ENCODE assay signal across 1 cellular context in the genomic region with DNA sequence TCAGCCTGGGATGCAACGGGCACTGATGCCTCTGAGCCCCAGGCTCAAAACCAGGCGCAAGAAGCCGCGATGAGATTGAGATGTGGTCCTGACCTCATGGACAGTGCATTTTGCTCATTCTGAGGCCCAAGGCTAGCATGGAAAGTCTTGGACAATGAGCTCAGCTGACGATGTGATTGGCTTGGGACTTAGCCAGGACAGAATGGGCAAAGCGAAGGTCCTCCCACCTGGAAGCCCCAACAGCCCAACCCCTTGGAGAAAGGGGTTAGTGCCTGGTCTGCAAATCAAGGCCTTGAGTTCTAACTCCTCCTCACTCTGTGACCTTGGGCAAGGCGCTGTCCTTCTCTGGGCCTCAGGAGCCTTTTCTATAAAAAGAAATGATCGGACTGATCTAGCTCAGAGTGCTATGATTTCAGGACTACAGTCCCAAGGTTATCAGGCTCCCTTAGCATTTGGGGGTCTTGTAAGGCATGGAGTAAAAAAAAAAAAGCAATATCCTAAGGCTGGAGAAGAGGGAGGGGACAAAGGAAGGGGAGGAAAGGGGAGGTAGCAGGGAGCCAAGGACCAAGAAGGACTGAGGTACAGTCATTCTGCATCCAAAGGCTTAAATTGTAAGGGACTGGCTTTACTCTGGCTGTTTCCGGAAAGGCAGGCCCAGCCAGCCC.
TF ChIP-seq lines count a peak whose summit lies in the region.

No MANE protein-coding gene starts in this region.

TF ChIP-seq in K562, 482 proteins besides CTCF, POLR2A, EP300 and RAD21 (continued from another document):
- TF ChIP-seq ZNF512 (tag; IDR thresholded peaks at IDR 0.05) (peak; percentile 64), ZNF24 (IDR thresholded peaks at IDR 0.05) (no peak), SMAD2 (IDR thresholded peaks at IDR 0.05; ENCODE audit: low read depth, low read length) (no peak), NCOR1 (IDR thresholded peaks at IDR 0.05) (no peak)
- TF ChIP-seq, protein P1, sequence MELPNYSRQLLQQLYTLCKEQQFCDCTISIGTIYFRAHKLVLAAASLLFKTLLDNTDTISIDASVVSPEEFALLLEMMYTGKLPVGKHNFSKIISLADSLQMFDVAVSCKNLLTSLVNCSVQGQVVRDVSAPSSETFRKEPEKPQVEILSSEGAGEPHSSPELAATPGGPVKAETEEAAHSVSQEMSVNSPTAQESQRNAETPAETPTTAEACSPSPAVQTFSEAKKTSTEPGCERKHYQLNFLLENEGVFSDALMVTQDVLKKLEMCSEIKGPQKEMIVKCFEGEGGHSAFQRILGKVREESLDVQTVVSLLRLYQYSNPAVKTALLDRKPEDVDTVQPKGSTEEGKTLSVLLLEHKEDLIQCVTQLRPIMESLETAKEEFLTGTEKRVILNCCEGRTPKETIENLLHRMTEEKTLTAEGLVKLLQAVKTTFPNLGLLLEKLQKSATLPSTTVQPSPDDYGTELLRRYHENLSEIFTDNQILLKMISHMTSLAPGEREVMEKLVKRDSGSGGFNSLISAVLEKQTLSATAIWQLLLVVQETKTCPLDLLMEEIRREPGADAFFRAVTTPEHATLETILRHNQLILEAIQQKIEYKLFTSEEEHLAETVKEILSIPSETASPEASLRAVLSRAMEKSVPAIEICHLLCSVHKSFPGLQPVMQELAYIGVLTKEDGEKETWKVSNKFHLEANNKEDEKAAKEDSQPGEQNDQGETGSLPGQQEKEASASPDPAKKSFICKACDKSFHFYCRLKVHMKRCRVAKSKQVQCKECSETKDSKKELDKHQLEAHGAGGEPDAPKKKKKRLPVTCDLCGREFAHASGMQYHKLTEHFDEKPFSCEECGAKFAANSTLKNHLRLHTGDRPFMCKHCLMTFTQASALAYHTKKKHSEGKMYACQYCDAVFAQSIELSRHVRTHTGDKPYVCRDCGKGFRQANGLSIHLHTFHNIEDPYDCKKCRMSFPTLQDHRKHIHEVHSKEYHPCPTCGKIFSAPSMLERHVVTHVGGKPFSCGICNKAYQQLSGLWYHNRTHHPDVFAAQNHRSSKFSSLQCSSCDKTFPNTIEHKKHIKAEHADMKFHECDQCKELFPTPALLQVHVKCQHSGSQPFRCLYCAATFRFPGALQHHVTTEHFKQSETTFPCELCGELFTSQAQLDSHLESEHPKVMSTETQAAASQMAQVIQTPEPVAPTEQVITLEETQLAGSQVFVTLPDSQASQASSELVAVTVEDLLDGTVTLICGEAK (IDR thresholded peaks at IDR 0.05), result peak; percentile 46; the same call in 1 of the 2 replicates
- TF ChIP-seq, protein P1 (CRISPR knock-in tag; IDR thresholded peaks at IDR 0.05), result no peak
TF ChIP-seq in K562: peak in this region for 16.
